Comparison of ENCODE assay signal across 8 cellular contexts in genomic region chr5:54443264-54443663, GRCh38. TPM values are rescaled to one million over a fixed set of nuclear protein-coding genes. Genes with fewer than 3 reads are reported as not detected.
DNase-seq lines count a peak whose midpoint lies in the region; ATAC-seq and TF ChIP-seq lines count a peak whose summit lies in the region.

No MANE protein-coding gene starts in this region.

- BruUV-seq in Caco-2 (replicated peaks; lab: Mats Ljungman, UMichigan), result no TSS peak

- H3K27ac ChIP-seq in HEK293 (ENCODE audit: extremely low read depth, low read depth, low read length), result no peak overlapping the region

- H3K27ac Mint-ChIP-seq in Caco-2 (ENCODE audit: unreplicated experiment), result peak overlapping the region; percentile 56
- no peak overlapping the region for H3K27ac Mint-ChIP-seq in stimulated activated effector memory CD8-positive, alpha-beta T cell treated with anti-CD3 and anti-CD28 coated beads, Interleukin-12 subunit alpha, Interleukin-12 subunit beta, amount 100 ng/mL, for 72 hours

- DNase-seq in Caco-2 (peak in 1 of 2 experiments; percentile 57), SW480 (ENCODE audit: low spot score) (peak; percentile 13), iris pigment epithelial cell (ENCODE audit: low read depth) (peak; percentile 45), kidney tubule cell (ENCODE audit: low spot score) (no peak), NCI-H345 treated with DMSO at 0.1 percent for 48 hours (lab: John Stamatoyannopoulos, UW; ENCODE audit: unreplicated experiment) (no peak)
- DNase-seq in stimulated activated effector memory CD8-positive, alpha-beta T cell treated with anti-CD3 and anti-CD28 coated beads, Interleukin-12 subunit alpha, Interleukin-12 subunit beta, amount 100 ng/mL, for 72 hours (ENCODE audit: low spot score in 2 of 2), result no peak

- H3K9me3 ChIP-seq in Caco-2 (no peaks in the 10 kb centered on the region), HEK293 (ENCODE audit: control insufficient read depth, insufficient read depth, low read depth, low read length) (no peaks in the 10 kb centered on the region)

- peaks cover 12% of the 10 kb centered on the region for H3K9me3 Mint-ChIP-seq in Caco-2 (ENCODE audit: unreplicated experiment)
- no peaks in the 10 kb centered on the region for H3K9me3 Mint-ChIP-seq in stimulated activated effector memory CD8-positive, alpha-beta T cell treated with anti-CD3 and anti-CD28 coated beads, Interleukin-12 subunit alpha, Interleukin-12 subunit beta, amount 100 ng/mL, for 72 hours

- POLR2A ChIA-PET in Caco-2 (lab: Charles Lee) (interaction anchor here (1.8 kb wide), 1 partner anchor 132 kb away, joined by 31 read pairs; the partner anchor contains the start of gene ARL15), HEK293 (lab: Yijun Ruan, JAX) (interaction anchor here (1.3 kb wide), 1 partner anchor 133 kb away, joined by 4 read pairs; the partner anchor contains the start of gene ARL15)

- H3K36me3 Mint-ChIP-seq in Caco-2 (ENCODE audit: insufficient read depth, unreplicated experiment), result peaks cover 14% of the 10 kb centered on the region
- H3K36me3 Mint-ChIP-seq in stimulated activated effector memory CD8-positive, alpha-beta T cell treated with anti-CD3 and anti-CD28 coated beads, Interleukin-12 subunit alpha, Interleukin-12 subunit beta, amount 100 ng/mL, for 72 hours, result no peaks in the 10 kb centered on the region

- CTCF ChIA-PET in Caco-2 (lab: Charles Lee), result interaction anchor here (0.8 to 2.7 kb wide), 4 partner anchors 14 to 59 kb away, joined by 3 to 30 read pairs (median 10); no protein-coding TSS in a partner anchor
- CTCF ChIA-PET in HEK293 (lab: Yijun Ruan, JAX), result interaction anchor here (0.6 to 3.3 kb wide), 25 partner anchors 9 to 1453 kb away, joined by 3 to 30 read pairs (median 4); partner anchors contain the start of genes HSPB3 and SNX18

- no peak for ATAC-seq in GM18519 (IDR thresholded peaks at IDR 0.05; ENCODE audit: low FRiP score, unreplicated experiment)
- ATAC-seq in stimulated activated effector memory CD8-positive, alpha-beta T cell treated with anti-CD3 and anti-CD28 coated beads, Interleukin-12 subunit alpha, Interleukin-12 subunit beta, amount 100 ng/mL, for 72 hours, result no peak

- H3K4me1 ChIP-seq in Caco-2 (peaks cover 91% of the 10 kb centered on the region), HEK293 (ENCODE audit: control insufficient read depth, insufficient read depth, low read length) (no peaks in the 10 kb centered on the region)

- no peak overlapping the region for H3K4me3 Mint-ChIP-seq in Caco-2 (ENCODE audit: unreplicated experiment)
- H3K4me3 Mint-ChIP-seq in stimulated activated effector memory CD8-positive, alpha-beta T cell treated with anti-CD3 and anti-CD28 coated beads, Interleukin-12 subunit alpha, Interleukin-12 subunit beta, amount 100 ng/mL, for 72 hours, result no peak overlapping the region

- H3K36me3 ChIP-seq in Caco-2 (ENCODE audit: control insufficient read depth, insufficient read depth, low read length) (no peaks in the 10 kb centered on the region), HEK293 (ENCODE audit: control insufficient read depth in 2 of 2, insufficient read depth in 1 of 2, low read length in 2 of 2) (no peaks in the 10 kb centered on the region)

- H3K27me3 Mint-ChIP-seq in Caco-2 (ENCODE audit: insufficient read depth, unreplicated experiment), result no peaks in the 10 kb centered on the region

- H3K27me3 ChIP-seq in Caco-2 (replicated peaks; ENCODE audit: control insufficient read depth, insufficient read depth, low read length), result no peaks in the 10 kb centered on the region

- TF ChIP-seq CTCF in Caco-2 (IDR thresholded peaks at IDR 0.05; ENCODE audit: insufficient read depth in 1 of 2, low read depth in 1 of 2, low read length in 1 of 2, severe bottlenecking in 1 of 2, unreplicated experiment in 1 of 2) (peak; percentile 50 to 51), HEK293 (tag by site-specific recombination; IDR thresholded peaks at IDR 0.05) (0 out of 2 replicates have a peak, but pooled peaks have one; percentile 20)

- H3K4me3 ChIP-seq in Caco-2 (ENCODE audit: low read depth, low read length), result no peak overlapping the region
- no peak overlapping the region for H3K4me3 ChIP-seq in HEK293 (ENCODE audit: low read depth, low read length)

- peaks cover 51% of the 10 kb centered on the region for H3K4me1 Mint-ChIP-seq in Caco-2 (ENCODE audit: low read depth, unreplicated experiment)
- H3K4me1 Mint-ChIP-seq in stimulated activated effector memory CD8-positive, alpha-beta T cell treated with anti-CD3 and anti-CD28 coated beads, Interleukin-12 subunit alpha, Interleukin-12 subunit beta, amount 100 ng/mL, for 72 hours, result peaks cover 6% of the 10 kb centered on the region

- intact Hi-C loops in Caco-2 (cut with micrococcal nuclease; ENCODE audit: unreplicated experiment), result loop anchor here (1.0 to 2.0 kb wide), 2 partner anchors 46 to 200 kb away; no protein-coding TSS in a partner anchor

TF ChIP-seq in HEK293, 187 proteins besides CTCF, POLR2A, EP300 and RAD21:
- TF ChIP-seq ZNF660 (tag by site-specific recombination; IDR thresholded peaks at IDR 0.05) (peak; percentile 29; the same call in 1 of the 2 replicates), ZNF654 (tag by site-specific recombination; IDR thresholded peaks at IDR 0.05; ENCODE audit: low read depth) (peak; percentile 18), INSM2 (tag by site-specific recombination; IDR thresholded peaks at IDR 0.05) (no peak)
TF ChIP-seq in HEK293: peak in this region for 2.

RNA-seq across cellular contexts. Expression of gene HSPB3, which starts 12.2 kb away (rescaled TPM):
- 0.54 TPM in 1 of 2 replicates, not detected in the other for total RNA-seq in Caco-2 (2022)

Comparison
In these comparisons a context has a peak if more than half of its experiments do, and no peak if none do; other contexts are left out.
1. DNase-seq: peak in SW480 (single experiment) and iris pigment epithelial cell (single experiment); none in kidney tubule cell (single experiment), stimulated activated effector memory CD8-positive, alpha-beta T cell treated with anti-CD3 and anti-CD28 coated beads, Interleukin-12 subunit alpha, Interleukin-12 subunit beta, amount 100 ng/mL, for 72 hours (0 of 2) and NCI-H345 treated with DMSO at 0.1 percent for 48 hours (single experiment).